In genomic region chr3:58640700-58641372, GRCh38 we compare ENCODE assay signal across 8 cellular contexts. TPM values are rescaled to one million over a fixed set of nuclear protein-coding genes. Genes with fewer than 3 reads are reported as not detected.
DNase-seq lines count a peak whose midpoint lies in the region; ATAC-seq and TF ChIP-seq lines count a peak whose summit lies in the region.

No MANE protein-coding gene starts in this region.

- intact Hi-C loops in tibial artery (cut with DNase I; ENCODE audit: low total_unique reads), result no loop called here

- no peak for TF ChIP-seq EP300 in neural cell (conservative IDR thresholded peaks at IDR 0.05; ENCODE audit: poor library complexity, severe bottlenecking)

- ATAC-seq in CD4-positive, CD25-positive, alpha-beta regulatory T cell (ENCODE audit: low read depth in 2 of 2), result peak; percentile 36 to 58
- ATAC-seq in HG03460 (IDR thresholded peaks at IDR 0.05; ENCODE audit: unreplicated experiment), result peak; percentile 76

- H3K27me3 ChIP-seq in CD4-positive, CD25-positive, alpha-beta regulatory T cell (ENCODE audit: control insufficient read depth, insufficient read depth, low read length), result no peaks in the 10 kb centered on the region
- H3K27me3 ChIP-seq in OCI-LY3 (ENCODE audit: low read depth, low read length), result peaks cover 17% of the 10 kb centered on the region
- H3K27me3 ChIP-seq in neural cell (ENCODE audit: insufficient read depth, low read depth, low read length), result no peaks in the 10 kb centered on the region
- H3K27me3 ChIP-seq in tibial artery, result peaks cover 0 to 8% of the 10 kb centered on the region in 2 donors

- H3K4me3 ChIP-seq in CD4-positive, CD25-positive, alpha-beta regulatory T cell (ENCODE audit: low read depth, low read length), result no peak overlapping the region
- peak overlapping the region; percentile 32; the same call in 1 of the 2 replicates for H3K4me3 ChIP-seq in OCI-LY3 (ENCODE audit: low read length)
- no peak overlapping the region for H3K4me3 ChIP-seq in fibroblast of pulmonary artery (replicated peaks; ENCODE audit: low read depth, low read length)
- no peak overlapping the region for H3K4me3 ChIP-seq in neural cell (ENCODE audit: low read length)
- no peak overlapping the region for H3K4me3 ChIP-seq in tibial artery

- peak overlapping the region; percentile 57 for H3K4me2 ChIP-seq in OCI-LY3 (ENCODE audit: low read length)
- no peak overlapping the region for H3K4me2 ChIP-seq in neural cell (ENCODE audit: low read length)

- H4K20me1 ChIP-seq in OCI-LY3 (ENCODE audit: insufficient read depth, low read length), result no peaks in the 10 kb centered on the region
- no peaks in the 10 kb centered on the region for H4K20me1 ChIP-seq in neural cell (ENCODE audit: insufficient read depth)

- H3K27ac ChIP-seq in CD4-positive, CD25-positive, alpha-beta regulatory T cell (ENCODE audit: insufficient read depth, low read length, poor library complexity, severe bottlenecking), result no peak overlapping the region
- H3K27ac ChIP-seq in OCI-LY3 (ENCODE audit: low read length) (no peak overlapping the region), neural cell (ENCODE audit: low read length) (no peak overlapping the region), tibial artery (no peak overlapping the region)

- no peaks in the 10 kb centered on the region for H3K4me1 ChIP-seq in CD4-positive, CD25-positive, alpha-beta regulatory T cell (ENCODE audit: control insufficient read depth, insufficient read depth, low read length, poor library complexity, severe bottlenecking)
- H3K4me1 ChIP-seq in OCI-LY3 (ENCODE audit: low read length) (no peaks in the 10 kb centered on the region), tibial artery (peaks cover 0 to 4% (median 0%) of the 10 kb centered on the region in 4 donors)

- no peaks in the 10 kb centered on the region for H3K4me1 Mint-ChIP-seq in CD4-positive, CD25-positive, alpha-beta regulatory T cell

- no peak overlapping the region for H3K4me3 Mint-ChIP-seq in CD4-positive, CD25-positive, alpha-beta regulatory T cell

- peak; percentile 92 for TF ChIP-seq RAD21 in neural cell (conservative IDR thresholded peaks at IDR 0.05)

- no peak overlapping the region for H3K27ac Mint-ChIP-seq in CD4-positive, CD25-positive, alpha-beta regulatory T cell

- TF ChIP-seq CTCF in OCI-LY3 (IDR thresholded peaks at IDR 0.05; ENCODE audit: low read depth, low read length) (peak; percentile 95), fibroblast of pulmonary artery (IDR thresholded peaks at IDR 0.05; ENCODE audit: low read length, missing control alignments) (peak; percentile 94), neural cell (IDR thresholded peaks at IDR 0.05; ENCODE audit: poor library complexity, severe bottlenecking) (peak; percentile 90), tibial artery (IDR thresholded peaks at IDR 0.05) (peak; percentile 65 to 82)

- H3K27me3 Mint-ChIP-seq in CD4-positive, CD25-positive, alpha-beta regulatory T cell, result peaks cover 10% of the 10 kb centered on the region

- no peaks in the 10 kb centered on the region for H3K9me3 Mint-ChIP-seq in CD4-positive, CD25-positive, alpha-beta regulatory T cell

- no peaks in the 10 kb centered on the region for H3K36me3 Mint-ChIP-seq in CD4-positive, CD25-positive, alpha-beta regulatory T cell

- H3F3A ChIP-seq in neural cell (ENCODE audit: insufficient read depth, low read length, poor library complexity, severe bottlenecking), result no peaks in the 10 kb centered on the region

- H3K9ac ChIP-seq in OCI-LY3 (ENCODE audit: low read length) (no peak overlapping the region), neural cell (ENCODE audit: low read length) (no peak overlapping the region)

- DNase-seq in CD4-positive, CD25-positive, alpha-beta regulatory T cell, result peak; percentile 9 to 46 (median 25)
- DNase-seq in GM19240 (ENCODE audit: insufficient read length, low spot score) (peak; percentile 71), fibroblast of pulmonary artery (ENCODE audit: low read depth) (peak; percentile 77), tibial artery (peak; percentile 59 to 70)
- peak; percentile 50 for DNase-seq in activated T-cell treated with anti-CD3 and anti-CD28 coated beads, Interleukin-2, amount 50 U/mL, for 1 hour

- H2AFZ ChIP-seq in OCI-LY3 (ENCODE audit: low read depth, low read length) (peak overlapping the region; percentile 44; the same call in 1 of the 2 replicates), neural cell (ENCODE audit: low read depth, low read length) (no peak overlapping the region)

- no peaks in the 10 kb centered on the region for H3K79me2 ChIP-seq in OCI-LY3 (ENCODE audit: low read length)
- H3K79me2 ChIP-seq in neural cell (replicated peaks; ENCODE audit: insufficient read depth, low read length), result no peaks in the 10 kb centered on the region

- H3K9me2 ChIP-seq in neural cell (ENCODE audit: insufficient read depth, low read length), result no peaks in the 10 kb centered on the region

- H3K9me3 ChIP-seq in CD4-positive, CD25-positive, alpha-beta regulatory T cell (ENCODE audit: control insufficient read depth in 2 of 2, low read length in 2 of 2), result no peaks in the 10 kb centered on the region
- H3K9me3 ChIP-seq in OCI-LY3 (ENCODE audit: insufficient read depth, low read length) (no peaks in the 10 kb centered on the region), neural cell (ENCODE audit: low read length) (no peaks in the 10 kb centered on the region), tibial artery (no peaks in the 10 kb centered on the region)

- no peaks in the 10 kb centered on the region for H3K36me3 ChIP-seq in CD4-positive, CD25-positive, alpha-beta regulatory T cell (ENCODE audit: control insufficient read depth, insufficient read depth, low read length)
- H3K36me3 ChIP-seq in OCI-LY3 (replicated peaks; ENCODE audit: low read depth, low read length) (no peaks in the 10 kb centered on the region), neural cell (ENCODE audit: insufficient read depth, low read length) (no peaks in the 10 kb centered on the region), tibial artery (no peaks in the 10 kb centered on the region)

TF ChIP-seq in neural cell, 6 proteins besides CTCF, POLR2A, EP300 and RAD21:
- TF ChIP-seq REST (IDR thresholded peaks at IDR 0.05; ENCODE audit: borderline replicate concordance) (no peak), SMC3 (conservative IDR thresholded peaks at IDR 0.05; ENCODE audit: poor library complexity) (peak; percentile 84), EZH2 (IDR thresholded peaks at IDR 0.05; ENCODE audit: borderline replicate concordance, insufficient read depth, low read length, poor library complexity, severe bottlenecking) (no peak), MXI1 (conservative IDR thresholded peaks at IDR 0.05; ENCODE audit: poor library complexity, severe bottlenecking) (no peak), TAF1 (IDR thresholded peaks at IDR 0.05; ENCODE audit: low read depth) (no peak), POLR2AphosphoS5 (IDR thresholded peaks at IDR 0.05) (no peak)

RNA-seq across cellular contexts. Expression of gene FAM3D, which starts 25.7 kb away (rescaled TPM):
- not detected for total RNA-seq in CD4-positive, CD25-positive, alpha-beta regulatory T cell
- polyA plus RNA-seq in CD4-positive, CD25-positive, alpha-beta regulatory T cell, result not detected
- polyA plus RNA-seq in neural cell, result not detected in 2 replicates
- not detected in 2 replicates for polyA minus RNA-seq in neural cell

Comparison
In these comparisons a context has a peak if more than half of its experiments do, and no peak if none do; other contexts are left out.
1. DNase-seq: peak in every context shown above with its lines; median percentile 77 in fibroblast of pulmonary artery; 71 in GM19240; 64 in tibial artery; 50 in activated T-cell treated with anti-CD3 and anti-CD28 coated beads, Interleukin-2, amount 50 U/mL, for 1 hour; 25 in CD4-positive, CD25-positive, alpha-beta regulatory T cell.